In the genomic region with DNA sequence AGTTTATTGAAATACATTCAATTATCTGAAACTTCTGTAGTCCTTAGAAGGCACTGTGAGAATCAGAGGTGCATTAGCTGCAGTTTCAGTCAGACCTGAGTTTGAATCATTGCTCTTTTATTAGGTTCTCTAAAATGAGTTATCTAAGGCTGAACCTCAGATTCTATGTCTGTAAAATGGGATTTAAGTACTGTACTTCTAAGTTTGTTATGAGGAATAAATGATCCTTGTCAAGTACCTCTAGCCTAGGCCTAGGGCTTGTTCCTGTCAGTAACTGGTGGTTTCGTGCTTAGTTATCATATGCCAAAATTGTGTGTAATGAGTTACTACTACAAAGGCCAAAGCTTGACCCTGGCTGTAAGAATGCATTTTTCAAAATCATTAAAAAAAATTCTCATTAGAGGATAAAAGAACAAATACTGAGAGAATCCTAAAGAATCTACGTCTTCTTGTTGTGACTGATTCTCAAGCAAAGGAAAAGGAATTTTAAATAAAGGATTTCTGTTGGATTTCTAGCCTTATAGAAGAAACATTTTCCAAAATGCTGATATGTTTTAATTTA, we compare ENCODE assay signal across 22 cellular contexts.
DNase-seq lines count a peak whose midpoint lies in the region; ATAC-seq lines count a peak whose summit lies in the region.
"Had no signal": no experiment of that assay in that cellular context is flagged by ENCODE, and none has a peak within 500 bp of the region (broad histone marks: within the 10 kb centered on the region; RNA-seq: fewer than 3 reads in every experiment).

No MANE protein-coding gene starts in this region.

- H3K4me3 ChIP-seq in SK-N-MC, result 0 out of 2 replicates have a peak overlapping the region, but pooled peaks have one; percentile 53
- H3K4me3 ChIP-seq: lower lobe of right lung, right atrium auricular region, stomach had no signal

- peaks cover 3% of the 10 kb centered on the region for H3K9me3 Mint-ChIP-seq in activated T-helper 17 cell treated with anti-CD3 and anti-CD28 coated beads, Interleukin-2, amount 50 U/mL, for 72 hours

- no peaks in the 10 kb centered on the region for H3K9me3 ChIP-seq in SK-N-MC (ENCODE audit: low read depth, low read length)
- H3K9me3 ChIP-seq: lower lobe of right lung, right atrium auricular region, stomach had no signal

- H3K27ac Mint-ChIP-seq in activated T-helper 17 cell treated with anti-CD3 and anti-CD28 coated beads, Interleukin-2, amount 50 U/mL, for 72 hours, result no peak overlapping the region
- H3K27ac Mint-ChIP-seq: activated CD4-positive, alpha-beta memory T cell treated with anti-CD3 and anti-CD28 coated beads, Interleukin-2, amount 10 ng/mL, durations not matched to agents 7 days and 5 days had no signal

- H3K36me3 Mint-ChIP-seq in activated T-helper 17 cell treated with anti-CD3 and anti-CD28 coated beads, Interleukin-2, amount 50 U/mL, for 72 hours (ENCODE audit: low read depth), result no peaks in the 10 kb centered on the region

- peaks cover 4% of the 10 kb centered on the region for H3K27me3 Mint-ChIP-seq in activated T-helper 17 cell treated with anti-CD3 and anti-CD28 coated beads, Interleukin-2, amount 50 U/mL, for 72 hours
- H3K27me3 Mint-ChIP-seq: activated CD4-positive, alpha-beta memory T cell treated with anti-CD3 and anti-CD28 coated beads, Interleukin-2, amount 10 ng/mL, durations not matched to agents 7 days and 5 days had no signal

- no peaks in the 10 kb centered on the region for H3K36me3 ChIP-seq in SK-N-MC (ENCODE audit: insufficient read depth, low read length)
- H3K36me3 ChIP-seq: lower lobe of right lung, right atrium auricular region, stomach had no signal

- peak; percentile 45 for DNase-seq in DMS114 treated with DMSO at 0.1 percent for 48 hours (lab: John Stamatoyannopoulos, UW; ENCODE audit: unreplicated experiment)
- no peak for DNase-seq in SK-N-MC (ENCODE audit: low read depth, low spot score)
- DNase-seq in globus pallidus (ENCODE audit: low spot score), result peak; percentile 69
- peak; percentile 73 for DNase-seq in pons (ENCODE audit: low spot score)
- no peak for DNase-seq in NCI-H446 (lab: John Stamatoyannopoulos, UW)
- no peak for DNase-seq in nucleus accumbens (lab: John Stamatoyannopoulos, UW)
- DNase-seq: activated CD4-positive, alpha-beta memory T cell treated with anti-CD3 and anti-CD28 coated beads, Interleukin-2, amount 10 ng/mL, durations not matched to agents 7 days and 5 days; activated naive CD4-positive, alpha-beta T cell; activated T-cell treated with anti-CD3 and anti-CD28 coated beads for 4 hours; DMS 273 treated with DMSO at 0.1 percent for 48 hours; H7; lower lobe of right lung; NCI-H1694 treated with DMSO at 0.1 percent for 48 hours; PC-3; SHP77 treated with DMSO at 0.1 percent for 48 hours; stimulated activated CD4-positive, alpha-beta T cell treated with anti-CD3 and anti-CD28 coated beads, Interleukin-12 subunit alpha, Interleukin-12 subunit beta, amount 100 ng/mL, for 4 hours; stomach had no signal

- H3K4me1 Mint-ChIP-seq in activated T-helper 17 cell treated with anti-CD3 and anti-CD28 coated beads, Interleukin-2, amount 50 U/mL, for 72 hours, result no peaks in the 10 kb centered on the region
- H3K4me1 Mint-ChIP-seq: activated CD4-positive, alpha-beta memory T cell treated with anti-CD3 and anti-CD28 coated beads, Interleukin-2, amount 10 ng/mL, durations not matched to agents 7 days and 5 days had no signal

- H3K27ac ChIP-seq in SK-N-MC, result peak overlapping the region; percentile 75
- H3K27ac ChIP-seq: C4-2B, lower lobe of right lung, right atrium auricular region, stomach had no signal

- H3K9ac ChIP-seq in SK-N-MC (ENCODE audit: insufficient read length), result peak overlapping the region; percentile 29

- no peak overlapping the region for H3K4me3 Mint-ChIP-seq in activated T-helper 17 cell treated with anti-CD3 and anti-CD28 coated beads, Interleukin-2, amount 50 U/mL, for 72 hours
- H3K4me3 Mint-ChIP-seq: activated CD4-positive, alpha-beta memory T cell treated with anti-CD3 and anti-CD28 coated beads, Interleukin-2, amount 10 ng/mL, durations not matched to agents 7 days and 5 days had no signal

- ATAC-seq in GM18907 (IDR thresholded peaks at IDR 0.05; ENCODE audit: unreplicated experiment), result no peak
- ATAC-seq in activated T-helper 17 cell treated with anti-CD3 and anti-CD28 coated beads, Interleukin-2, amount 50 U/mL, for 72 hours (replicated peaks), result no peak
- ATAC-seq: activated CD4-positive, CD25-positive, alpha-beta regulatory T cell treated with anti-CD3 and anti-CD28 coated beads, Interleukin-2, amount 50 U/mL, for 24 hours; lower lobe of right lung; PC-3 had no signal

Comparison
In these comparisons a context has a peak if more than half of its experiments do, and no peak if none do; other contexts are left out.
1. DNase-seq: peak in DMS114 treated with DMSO at 0.1 percent for 48 hours (single experiment), globus pallidus (single experiment) and pons (single experiment); none in SK-N-MC (single experiment), NCI-H446 (0 of 2) and nucleus accumbens (0 of 56).